40 cellular contexts compared by ENCODE assay signal in genomic region chr1:115620950-115621349, GRCh38.
"Had no signal": no experiment of that assay in that cellular context is flagged by ENCODE, and none has a peak within 500 bp of the region (broad histone marks: within the 10 kb centered on the region; RNA-seq: fewer than 3 reads in every experiment).

No MANE protein-coding gene starts in this region.

- H3K36me3 Mint-ChIP-seq: activated naive CD4-positive, alpha-beta T cell treated with anti-CD3 and anti-CD28 coated beads, Interleukin-2, amount 10 ng/mL, durations not matched to agents 7 days and 5 days; activated naive CD4-positive, alpha-beta T cell treated with anti-CD3 and anti-CD28 coated beads, Interleukin-2, amount 50 U/mL, for 24 hours; brain had no signal

- H3K27me3 ChIP-seq: adrenal gland, ascending aorta, body of pancreas, brain microvascular endothelial cell, breast epithelium, cardiac muscle cell had no signal

- H3K4me3 Mint-ChIP-seq: activated naive CD4-positive, alpha-beta T cell treated with anti-CD3 and anti-CD28 coated beads for 36 hours; activated naive CD4-positive, alpha-beta T cell treated with anti-CD3 and anti-CD28 coated beads, Interleukin-2, amount 10 ng/mL, durations not matched to agents 7 days and 5 days; activated naive CD4-positive, alpha-beta T cell treated with anti-CD3 and anti-CD28 coated beads, Interleukin-2, amount 50 U/mL, for 24 hours; activated naive CD8-positive, alpha-beta T cell; activated naive CD8-positive, alpha-beta T cell treated with anti-CD3 and anti-CD28 coated beads for 36 hours; activated naive CD8-positive, alpha-beta T cell treated with anti-CD3 and anti-CD28 coated beads, Interleukin-2, amount 10 ng/mL, durations not matched to agents 7 days and 5 days; activated naive CD8-positive, alpha-beta T cell treated with anti-CD3 and anti-CD28 coated beads, Interleukin-2, amount 50 U/mL, for 24 hours; activated T-cell treated with anti-CD3 and anti-CD28 coated beads, Interleukin-2, amount 50 U/mL, for 24 hours; activated T-cell treated with anti-CD3 and anti-CD28 coated beads, Interleukin-2, amount 50 U/mL, for 4 hours; activated T-cell treated with anti-CD3 and anti-CD28 coated beads, Interleukin-2, amount 50 U/mL, for 72 hours; activated T-helper 1 cell treated with anti-CD3 and anti-CD28 coated beads, Interleukin-12 subunit alpha, Interleukin-12 subunit beta, Interleukin-2, Interleukin-4 antibody, amounts not matched to agents 30 ng/mL and 10 ng/mL and 1 ng/mL, durations not matched to agents 14 hours and 24 hours and 36 hours; activated T-helper 17 cell treated with anti-CD3 and anti-CD28 coated beads, Interleukin-2, amount 50 U/mL, for 72 hours; brain; central memory CD8-positive, alpha-beta T cell had no signal

- DNase-seq: activated effector memory CD4-positive, alpha-beta T cell treated with anti-CD3 and anti-CD28 coated beads, Interleukin-2, amount 50 U/mL, for 16 hours; activated effector memory CD4-positive, alpha-beta T cell treated with Interleukin-2 at 50 U/mL for 16 hours; activated gamma-delta T cell; activated gamma-delta T cell treated with Interleukin-2 at 50 U/mL for 16 hours; activated naive CD4-positive, alpha-beta T cell; activated naive CD4-positive, alpha-beta T cell treated with anti-CD3 and anti-CD28 coated beads for 36 hours; activated naive CD4-positive, alpha-beta T cell treated with anti-CD3 and anti-CD28 coated beads, Interleukin-2, amount 10 ng/mL, durations not matched to agents 7 days and 5 days; activated naive CD4-positive, alpha-beta T cell treated with anti-CD3 and anti-CD28 coated beads, Interleukin-2, amount 50 U/mL, for 16 hours; activated naive CD4-positive, alpha-beta T cell treated with Interleukin-2 at 50 U/mL for 16 hours; activated naive CD8-positive, alpha-beta T cell treated with anti-CD3 and anti-CD28 coated beads for 36 hours; activated naive CD8-positive, alpha-beta T cell treated with anti-CD3 and anti-CD28 coated beads, Interleukin-2, amount 10 ng/mL, durations not matched to agents 7 days and 5 days; activated naive CD8-positive, alpha-beta T cell treated with anti-CD3 and anti-CD28 coated beads, Interleukin-2, amount 50 U/mL, for 24 hours; activated T-cell treated with anti-CD3 and anti-CD28 coated beads, Interleukin-2, amount 50 U/mL, for 1 hour; activated T-cell treated with anti-CD3 and anti-CD28 coated beads, Interleukin-2, amount 50 U/mL, for 24 hours; activated T-cell treated with anti-CD3 and anti-CD28 coated beads, Interleukin-2, amount 50 U/mL, for 4 hours; activated T-cell treated with anti-CD3 and anti-CD28 coated beads, Interleukin-2, amount 50 U/mL, for 48 hours; activated T-cell treated with anti-CD3 and anti-CD28 coated beads, Interleukin-2, amount 50 U/mL, for 72 hours; adrenal gland; amniotic stem cell; amygdala; anterior cingulate cortex; aorta; body of pancreas; brain microvascular endothelial cell; caudate nucleus; central memory CD4-positive, alpha-beta T cell; cerebellar nuclear complex had no signal

- H3K4me3 ChIP-seq: adrenal gland, ascending aorta, body of pancreas, breast epithelium, cardiac muscle cell had no signal

- ATAC-seq: activated naive CD4-positive, alpha-beta T cell treated with anti-CD3 and anti-CD28 coated beads, Interleukin-2, amount 50 U/mL, for 72 hours; activated naive CD8-positive, alpha-beta T cell treated with anti-CD3 and anti-CD28 coated beads, Interleukin-2, amount 50 U/mL, for 24 hours; activated T-cell treated with anti-CD3 and anti-CD28 coated beads, Interleukin-2, amount 50 U/mL, for 4 hours; activated T-cell treated with anti-CD3 and anti-CD28 coated beads, Interleukin-2, amount 50 U/mL, for 72 hours; activated T-helper 17 cell treated with anti-CD3 and anti-CD28 coated beads, Interleukin-2, amount 50 U/mL, for 72 hours; body of pancreas had no signal

- H3K4me1 Mint-ChIP-seq: activated naive CD4-positive, alpha-beta T cell treated with anti-CD3 and anti-CD28 coated beads, Interleukin-2, amount 10 ng/mL, durations not matched to agents 7 days and 5 days; activated naive CD4-positive, alpha-beta T cell treated with anti-CD3 and anti-CD28 coated beads, Interleukin-2, amount 50 U/mL, for 24 hours; activated naive CD8-positive, alpha-beta T cell treated with anti-CD3 and anti-CD28 coated beads for 36 hours; activated naive CD8-positive, alpha-beta T cell treated with anti-CD3 and anti-CD28 coated beads, Interleukin-2, amount 10 ng/mL, durations not matched to agents 7 days and 5 days; activated naive CD8-positive, alpha-beta T cell treated with anti-CD3 and anti-CD28 coated beads, Interleukin-2, amount 50 U/mL, for 24 hours; activated T-helper 17 cell treated with anti-CD3 and anti-CD28 coated beads, Interleukin-2, amount 50 U/mL, for 72 hours; brain; central memory CD8-positive, alpha-beta T cell had no signal

- H3K4me1 ChIP-seq: adrenal gland, ascending aorta, body of pancreas, breast epithelium had no signal

- H3K27ac ChIP-seq: adrenal gland, ascending aorta, body of pancreas, brain microvascular endothelial cell, breast epithelium, cardiac muscle cell had no signal

- H3K27ac Mint-ChIP-seq: activated naive CD4-positive, alpha-beta T cell treated with anti-CD3 and anti-CD28 coated beads for 36 hours; activated naive CD4-positive, alpha-beta T cell treated with anti-CD3 and anti-CD28 coated beads, Interleukin-2, amount 10 ng/mL, durations not matched to agents 7 days and 5 days; activated naive CD4-positive, alpha-beta T cell treated with anti-CD3 and anti-CD28 coated beads, Interleukin-2, amount 50 U/mL, for 24 hours; activated naive CD4-positive, alpha-beta T cell treated with anti-CD3 and anti-CD28 coated beads, Interleukin-2, amount 50 U/mL, for 72 hours; activated naive CD8-positive, alpha-beta T cell; activated naive CD8-positive, alpha-beta T cell treated with anti-CD3 and anti-CD28 coated beads for 36 hours; activated naive CD8-positive, alpha-beta T cell treated with anti-CD3 and anti-CD28 coated beads, Interleukin-2, amount 10 ng/mL, durations not matched to agents 7 days and 5 days; activated naive CD8-positive, alpha-beta T cell treated with anti-CD3 and anti-CD28 coated beads, Interleukin-2, amount 50 U/mL, for 24 hours; activated T-cell treated with anti-CD3 and anti-CD28 coated beads, Interleukin-2, amount 50 U/mL, for 24 hours; activated T-cell treated with anti-CD3 and anti-CD28 coated beads, Interleukin-2, amount 50 U/mL, for 72 hours; activated T-helper 1 cell treated with anti-CD3 and anti-CD28 coated beads, Interleukin-12 subunit alpha, Interleukin-12 subunit beta, Interleukin-2, Interleukin-4 antibody, amounts not matched to agents 30 ng/mL and 10 ng/mL and 1 ng/mL, durations not matched to agents 14 hours and 24 hours and 36 hours; activated T-helper 17 cell treated with anti-CD3 and anti-CD28 coated beads, Interleukin-2, amount 50 U/mL, for 72 hours; activated T-helper 2 cell treated with anti-CD3 and anti-CD28 coated beads, Interferon-gamma antibody, Interleukin-2, Interleukin-4, amounts not matched to agents 10 μg/mL and 5 μg/mL and 100 μg/mL, durations not matched to agents 14 hours and 24 hours and 36 hours; brain had no signal

- H3K36me3 ChIP-seq: adrenal gland, ascending aorta, brain microvascular endothelial cell, breast epithelium, cardiac muscle cell had no signal

- H3K9me3 ChIP-seq: ascending aorta, body of pancreas had no signal

- FAIRE-seq: astrocyte, bronchial epithelial cell had no signal
